In genomic region chr19:41356984-41357739, GRCh38 we compare ENCODE assay signal across 11 cellular contexts. TPM values are rescaled to one million over a fixed set of nuclear protein-coding genes. Genes with fewer than 3 reads are reported as not detected.
A peak's percentile ranks its signal among the peaks of the same experiment; 100 is the strongest.
DNase-seq lines count a peak whose midpoint lies in the region; ATAC-seq and TF ChIP-seq lines count a peak whose summit lies in the region.
"Had no signal": no experiment of that assay in that cellular context is flagged by ENCODE, and none has a peak within 500 bp of the region (broad histone marks: within the 10 kb centered on the region; RNA-seq: fewer than 3 reads in every experiment).

No MANE protein-coding gene starts in this region.

- H3K4me1 ChIP-seq in CD8-positive, alpha-beta memory T cell (ENCODE audit: insufficient read depth, low read length): peaks cover 52% of the 10 kb centered on the region

- TF ChIP-seq CTCF in progenitor cell of endocrine pancreas (IDR thresholded peaks at IDR 0.05; ENCODE audit: unreplicated experiment): no peak

- H3K9me3 ChIP-seq in CD8-positive, alpha-beta memory T cell (ENCODE audit: low read length): no peaks in the 10 kb centered on the region

- CTCF ChIA-PET in CD8-positive, alpha-beta memory T cell (lab: Charles Lee): interaction anchor here (0.8 to 1.2 kb wide), 3 partner anchors 15 to 95 kb away, joined by 3 to 4 read pairs (median 3); no protein-coding TSS in a partner anchor

- POLR2A ChIA-PET in CD8-positive, alpha-beta memory T cell (lab: Charles Lee): interaction anchor here (0.7 to 9.4 kb wide), 3 partner anchors 6 to 30 kb away, joined by 3 to 111 read pairs (median 3); partner anchors contain the start of gene B9D2

- H3K4me1 Mint-ChIP-seq in CD8-positive, alpha-beta memory T cell: peaks cover 37 to 47% (median 44%) of the 10 kb centered on the region in 3 donors
- peaks cover 36% of the 10 kb centered on the region for H3K4me1 Mint-ChIP-seq in T-helper 2 cell treated with Interferon-gamma antibody and Interleukin-4, amounts not matched to agents 5 μg/mL and 100 μg/mL, for 36 hours (ENCODE audit: low read depth)
- peaks cover 55% of the 10 kb centered on the region for H3K4me1 Mint-ChIP-seq in activated naive CD8-positive, alpha-beta T cell (ENCODE audit: low read depth)
- H3K4me1 Mint-ChIP-seq in progenitor cell of endocrine pancreas (ENCODE audit: low read depth): peaks cover 6% of the 10 kb centered on the region

- peaks cover 0 to 8% of the 10 kb centered on the region in 2 donors for H3K27me3 Mint-ChIP-seq in CD8-positive, alpha-beta memory T cell
- no peaks in the 10 kb centered on the region for H3K27me3 Mint-ChIP-seq in T-helper 2 cell treated with Interferon-gamma antibody and Interleukin-4, amounts not matched to agents 5 μg/mL and 100 μg/mL, for 36 hours (ENCODE audit: low read depth)
- no peaks in the 10 kb centered on the region for H3K27me3 Mint-ChIP-seq in activated naive CD8-positive, alpha-beta T cell
- peaks cover 23% of the 10 kb centered on the region for H3K27me3 Mint-ChIP-seq in progenitor cell of endocrine pancreas

- H3K27ac Mint-ChIP-seq in CD8-positive, alpha-beta memory T cell: peak overlapping the region; percentile 84 to 95 (median 90)
- H3K27ac Mint-ChIP-seq in T-helper 2 cell treated with Interferon-gamma antibody and Interleukin-4, amounts not matched to agents 5 μg/mL and 100 μg/mL, for 36 hours: peak overlapping the region; percentile 92
- H3K27ac Mint-ChIP-seq in activated naive CD8-positive, alpha-beta T cell: peak overlapping the region; percentile 99
- peak overlapping the region; percentile 15 for H3K27ac Mint-ChIP-seq in progenitor cell of endocrine pancreas

- peak overlapping the region; percentile 53 for H3K4me3 ChIP-seq in CD8-positive, alpha-beta memory T cell (ENCODE audit: low read length)
- H3K4me3 ChIP-seq: SK-N-MC had no signal

- peak in 1 of 5 donors; percentile 50 for DNase-seq in CD8-positive, alpha-beta memory T cell
- no peak for DNase-seq in T-helper 2 cell treated with Interferon-gamma antibody and Interleukin-4, amounts not matched to agents 5 μg/mL and 100 μg/mL, for 36 hours (ENCODE audit: low spot score)
- DNase-seq in progenitor cell of endocrine pancreas (ENCODE audit: low spot score, unreplicated experiment) (no peak), DMS53 treated with DMSO at 0.1 percent for 48 hours (lab: John Stamatoyannopoulos, UW; ENCODE audit: unreplicated experiment) (no peak), mucosa of gallbladder (ENCODE audit: low spot score) (no peak)
- DNase-seq: head of caudate nucleus had no signal

- peaks cover 0 to 2% (median 0%) of the 10 kb centered on the region in 5 donors for H3K9me3 Mint-ChIP-seq in CD8-positive, alpha-beta memory T cell
- no peaks in the 10 kb centered on the region for H3K9me3 Mint-ChIP-seq in T-helper 2 cell treated with Interferon-gamma antibody and Interleukin-4, amounts not matched to agents 5 μg/mL and 100 μg/mL, for 36 hours
- H3K9me3 Mint-ChIP-seq in activated naive CD8-positive, alpha-beta T cell (ENCODE audit: low read depth): no peaks in the 10 kb centered on the region
- H3K9me3 Mint-ChIP-seq in progenitor cell of endocrine pancreas (ENCODE audit: low read depth): no peaks in the 10 kb centered on the region

- H3K27ac ChIP-seq in CD8-positive, alpha-beta memory T cell (ENCODE audit: low read depth, low read length): no peak overlapping the region
- H3K27ac ChIP-seq: HL-60, SK-N-MC had no signal

- no peaks in the 10 kb centered on the region for H3K36me3 ChIP-seq in CD8-positive, alpha-beta memory T cell (ENCODE audit: insufficient read depth, low read length)

- peaks cover 0 to 11% (median 0%) of the 10 kb centered on the region in 3 donors for H3K36me3 Mint-ChIP-seq in CD8-positive, alpha-beta memory T cell
- peaks cover 22% of the 10 kb centered on the region for H3K36me3 Mint-ChIP-seq in T-helper 2 cell treated with Interferon-gamma antibody and Interleukin-4, amounts not matched to agents 5 μg/mL and 100 μg/mL, for 36 hours (ENCODE audit: low read depth)
- H3K36me3 Mint-ChIP-seq in activated naive CD8-positive, alpha-beta T cell: no peaks in the 10 kb centered on the region
- no peaks in the 10 kb centered on the region for H3K36me3 Mint-ChIP-seq in progenitor cell of endocrine pancreas (ENCODE audit: insufficient read depth)
- H3K36me3 Mint-ChIP-seq: brain had no signal

- peak overlapping the region; percentile 43 to 78 (median 59) for H3K4me3 Mint-ChIP-seq in CD8-positive, alpha-beta memory T cell
- H3K4me3 Mint-ChIP-seq in T-helper 2 cell treated with Interferon-gamma antibody and Interleukin-4, amounts not matched to agents 5 μg/mL and 100 μg/mL, for 36 hours: peak overlapping the region; percentile 77
- peak overlapping the region; percentile 81 for H3K4me3 Mint-ChIP-seq in activated naive CD8-positive, alpha-beta T cell
- no peak overlapping the region for H3K4me3 Mint-ChIP-seq in progenitor cell of endocrine pancreas (ENCODE audit: low read depth)

- H3K27me3 ChIP-seq in CD8-positive, alpha-beta memory T cell (ENCODE audit: insufficient read depth, low read length, poor library complexity, severe bottlenecking): no peaks in the 10 kb centered on the region

- ATAC-seq in GM18519 (IDR thresholded peaks at IDR 0.05; ENCODE audit: low FRiP score, unreplicated experiment): no peak

RNA-seq across cellular contexts. Expression of gene TGFB1, which starts 3.4 kb away (rescaled TPM):
- total RNA-seq in CD8-positive, alpha-beta memory T cell: 100 to 1,000 TPM; 152 to 161 TPM
- polyA plus RNA-seq in CD8-positive, alpha-beta memory T cell: 104 TPM
- total RNA-seq in progenitor cell of endocrine pancreas (4.3 and 5.5 TPM in 2 replicates), mucosa of gallbladder (47.1 TPM)

RNA-seq across cellular contexts. Expression of gene B9D2, which starts 6.8 kb away (rescaled TPM):
- total RNA-seq in CD8-positive, alpha-beta memory T cell: 1 to 10 TPM; 8.5 to 9.7 TPM
- polyA plus RNA-seq in CD8-positive, alpha-beta memory T cell: 15.4 TPM
- total RNA-seq in progenitor cell of endocrine pancreas: 8.6 and 10.7 TPM in 2 replicates
- 12.8 TPM for total RNA-seq in mucosa of gallbladder

RNA-seq across cellular contexts. Expression of gene TMEM91, which starts 19.2 kb away (rescaled TPM):
- total RNA-seq in CD8-positive, alpha-beta memory T cell: 1 to 10 TPM; 2.6 to 3.8 TPM
- 3.7 TPM for polyA plus RNA-seq in CD8-positive, alpha-beta memory T cell
- 12.8 and 14.3 TPM in 2 replicates for total RNA-seq in progenitor cell of endocrine pancreas
- 8.6 TPM for total RNA-seq in mucosa of gallbladder

RNA-seq across cellular contexts. Expression of gene EXOSC5, which starts 40.0 kb away (rescaled TPM):
- total RNA-seq in CD8-positive, alpha-beta memory T cell: 10 to 100 TPM; 48.5 to 52.3 TPM
- polyA plus RNA-seq in CD8-positive, alpha-beta memory T cell: 49.5 TPM
- total RNA-seq in progenitor cell of endocrine pancreas: 15.4 and 17.0 TPM in 2 replicates
- total RNA-seq in mucosa of gallbladder: 12.3 TPM

RNA-seq across cellular contexts. Expression of gene BCKDHA, which starts 40.5 kb away (rescaled TPM):
- 10 to 100 TPM; 18.5 to 23.5 TPM for total RNA-seq in CD8-positive, alpha-beta memory T cell
- polyA plus RNA-seq in CD8-positive, alpha-beta memory T cell: 52.1 TPM
- total RNA-seq in progenitor cell of endocrine pancreas: 15.2 and 16.3 TPM in 2 replicates
- total RNA-seq in mucosa of gallbladder: 26.4 TPM

Comparison
In these comparisons a context has a peak if more than half of its experiments do, and no peak if none do; other contexts are left out.
1. H3K27ac Mint-ChIP-seq: peak in every context shown above with its lines; median percentile 99 in activated naive CD8-positive, alpha-beta T cell; 92 in T-helper 2 cell treated with Interferon-gamma antibody and Interleukin-4, amounts not matched to agents 5 μg/mL and 100 μg/mL, for 36 hours; 90 in CD8-positive, alpha-beta memory T cell; 15 in progenitor cell of endocrine pancreas.